In the genomic region with DNA sequence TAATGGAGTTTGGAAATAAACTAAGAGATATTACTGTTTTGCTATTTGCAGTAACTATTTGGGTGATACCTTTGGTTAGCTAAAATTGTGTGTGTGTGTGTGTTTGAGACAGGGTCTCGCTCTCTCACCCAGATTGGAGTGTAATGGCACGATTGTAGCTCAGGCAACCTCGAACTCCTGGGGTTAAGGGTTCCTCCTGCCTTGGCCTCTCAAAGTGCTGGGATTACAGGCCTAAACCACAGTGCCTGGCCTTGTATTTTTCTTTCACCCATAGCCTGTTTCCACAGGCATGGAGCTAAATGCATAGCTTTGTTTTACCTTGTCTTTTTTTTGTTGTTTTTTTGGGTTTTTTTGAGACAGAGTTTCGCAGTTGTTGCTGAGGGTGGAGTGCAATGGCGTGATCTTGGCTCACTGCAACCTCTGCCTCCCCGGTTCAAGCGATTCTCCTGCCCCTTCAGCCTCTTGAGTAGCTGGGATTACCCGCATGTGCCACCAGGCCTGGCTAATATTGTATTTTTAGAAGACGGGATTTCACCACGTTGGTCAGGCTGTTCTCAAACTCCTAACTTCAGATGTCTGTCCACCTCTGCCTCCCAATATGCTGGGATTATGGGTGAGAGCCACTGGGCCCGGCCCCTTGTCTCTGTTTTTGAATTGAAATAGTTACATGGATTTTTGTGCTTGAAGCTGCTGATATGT, we compare ENCODE assay signal across 2 cellular contexts.
TF ChIP-seq lines count a peak whose summit lies in the region.

No MANE protein-coding gene starts in this region.

TF ChIP-seq in GM12878, 131 proteins besides CTCF, POLR2A, EP300 and RAD21 (continues in another document):
- no peak for TF ChIP-seq ZNF24 (IDR thresholded peaks at IDR 0.05)
- TF ChIP-seq EZH2 (IDR thresholded peaks at IDR 0.05; ENCODE audit: borderline replicate concordance, control insufficient read depth, low read depth, low read length) = no peak
- TF ChIP-seq STAT3 (IDR thresholded peaks at IDR 0.05; ENCODE audit: low read depth, low read length) = no peak
- TF ChIP-seq, protein P1, sequence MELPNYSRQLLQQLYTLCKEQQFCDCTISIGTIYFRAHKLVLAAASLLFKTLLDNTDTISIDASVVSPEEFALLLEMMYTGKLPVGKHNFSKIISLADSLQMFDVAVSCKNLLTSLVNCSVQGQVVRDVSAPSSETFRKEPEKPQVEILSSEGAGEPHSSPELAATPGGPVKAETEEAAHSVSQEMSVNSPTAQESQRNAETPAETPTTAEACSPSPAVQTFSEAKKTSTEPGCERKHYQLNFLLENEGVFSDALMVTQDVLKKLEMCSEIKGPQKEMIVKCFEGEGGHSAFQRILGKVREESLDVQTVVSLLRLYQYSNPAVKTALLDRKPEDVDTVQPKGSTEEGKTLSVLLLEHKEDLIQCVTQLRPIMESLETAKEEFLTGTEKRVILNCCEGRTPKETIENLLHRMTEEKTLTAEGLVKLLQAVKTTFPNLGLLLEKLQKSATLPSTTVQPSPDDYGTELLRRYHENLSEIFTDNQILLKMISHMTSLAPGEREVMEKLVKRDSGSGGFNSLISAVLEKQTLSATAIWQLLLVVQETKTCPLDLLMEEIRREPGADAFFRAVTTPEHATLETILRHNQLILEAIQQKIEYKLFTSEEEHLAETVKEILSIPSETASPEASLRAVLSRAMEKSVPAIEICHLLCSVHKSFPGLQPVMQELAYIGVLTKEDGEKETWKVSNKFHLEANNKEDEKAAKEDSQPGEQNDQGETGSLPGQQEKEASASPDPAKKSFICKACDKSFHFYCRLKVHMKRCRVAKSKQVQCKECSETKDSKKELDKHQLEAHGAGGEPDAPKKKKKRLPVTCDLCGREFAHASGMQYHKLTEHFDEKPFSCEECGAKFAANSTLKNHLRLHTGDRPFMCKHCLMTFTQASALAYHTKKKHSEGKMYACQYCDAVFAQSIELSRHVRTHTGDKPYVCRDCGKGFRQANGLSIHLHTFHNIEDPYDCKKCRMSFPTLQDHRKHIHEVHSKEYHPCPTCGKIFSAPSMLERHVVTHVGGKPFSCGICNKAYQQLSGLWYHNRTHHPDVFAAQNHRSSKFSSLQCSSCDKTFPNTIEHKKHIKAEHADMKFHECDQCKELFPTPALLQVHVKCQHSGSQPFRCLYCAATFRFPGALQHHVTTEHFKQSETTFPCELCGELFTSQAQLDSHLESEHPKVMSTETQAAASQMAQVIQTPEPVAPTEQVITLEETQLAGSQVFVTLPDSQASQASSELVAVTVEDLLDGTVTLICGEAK (IDR thresholded peaks at IDR 0.05; ENCODE audit: borderline replicate concordance) = no peak
- TF ChIP-seq, protein P2, sequence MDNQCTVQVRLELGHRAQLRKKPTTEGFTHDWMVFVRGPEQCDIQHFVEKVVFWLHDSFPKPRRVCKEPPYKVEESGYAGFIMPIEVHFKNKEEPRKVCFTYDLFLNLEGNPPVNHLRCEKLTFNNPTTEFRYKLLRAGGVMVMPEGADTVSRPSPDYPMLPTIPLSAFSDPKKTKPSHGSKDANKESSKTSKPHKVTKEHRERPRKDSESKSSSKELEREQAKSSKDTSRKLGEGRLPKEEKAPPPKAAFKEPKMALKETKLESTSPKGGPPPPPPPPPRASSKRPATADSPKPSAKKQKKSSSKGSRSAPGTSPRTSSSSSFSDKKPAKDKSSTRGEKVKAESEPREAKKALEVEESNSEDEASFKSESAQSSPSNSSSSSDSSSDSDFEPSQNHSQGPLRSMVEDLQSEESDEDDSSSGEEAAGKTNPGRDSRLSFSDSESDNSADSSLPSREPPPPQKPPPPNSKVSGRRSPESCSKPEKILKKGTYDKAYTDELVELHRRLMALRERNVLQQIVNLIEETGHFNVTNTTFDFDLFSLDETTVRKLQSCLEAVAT (IDR thresholded peaks at IDR 0.05) = no peak
- no peak for TF ChIP-seq TCF12 (IDR thresholded peaks at IDR 0.05; ENCODE audit: low read depth, low read length)
- TF ChIP-seq, protein P3, sequence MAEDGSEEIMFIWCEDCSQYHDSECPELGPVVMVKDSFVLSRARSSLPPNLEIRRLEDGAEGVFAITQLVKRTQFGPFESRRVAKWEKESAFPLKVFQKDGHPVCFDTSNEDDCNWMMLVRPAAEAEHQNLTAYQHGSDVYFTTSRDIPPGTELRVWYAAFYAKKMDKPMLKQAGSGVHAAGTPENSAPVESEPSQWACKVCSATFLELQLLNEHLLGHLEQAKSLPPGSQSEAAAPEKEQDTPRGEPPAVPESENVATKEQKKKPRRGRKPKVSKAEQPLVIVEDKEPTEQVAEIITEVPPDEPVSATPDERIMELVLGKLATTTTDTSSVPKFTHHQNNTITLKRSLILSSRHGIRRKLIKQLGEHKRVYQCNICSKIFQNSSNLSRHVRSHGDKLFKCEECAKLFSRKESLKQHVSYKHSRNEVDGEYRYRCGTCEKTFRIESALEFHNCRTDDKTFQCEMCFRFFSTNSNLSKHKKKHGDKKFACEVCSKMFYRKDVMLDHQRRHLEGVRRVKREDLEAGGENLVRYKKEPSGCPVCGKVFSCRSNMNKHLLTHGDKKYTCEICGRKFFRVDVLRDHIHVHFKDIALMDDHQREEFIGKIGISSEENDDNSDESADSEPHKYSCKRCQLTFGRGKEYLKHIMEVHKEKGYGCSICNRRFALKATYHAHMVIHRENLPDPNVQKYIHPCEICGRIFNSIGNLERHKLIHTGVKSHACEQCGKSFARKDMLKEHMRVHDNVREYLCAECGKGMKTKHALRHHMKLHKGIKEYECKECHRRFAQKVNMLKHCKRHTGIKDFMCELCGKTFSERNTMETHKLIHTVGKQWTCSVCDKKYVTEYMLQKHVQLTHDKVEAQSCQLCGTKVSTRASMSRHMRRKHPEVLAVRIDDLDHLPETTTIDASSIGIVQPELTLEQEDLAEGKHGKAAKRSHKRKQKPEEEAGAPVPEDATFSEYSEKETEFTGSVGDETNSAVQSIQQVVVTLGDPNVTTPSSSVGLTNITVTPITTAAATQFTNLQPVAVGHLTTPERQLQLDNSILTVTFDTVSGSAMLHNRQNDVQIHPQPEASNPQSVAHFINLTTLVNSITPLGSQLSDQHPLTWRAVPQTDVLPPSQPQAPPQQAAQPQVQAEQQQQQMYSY (CRISPR knock-in tag; IDR thresholded peaks at IDR 0.05) = no peak
- TF ChIP-seq ZSCAN29 (IDR thresholded peaks at IDR 0.05) = no peak
- TF ChIP-seq, protein P4, sequence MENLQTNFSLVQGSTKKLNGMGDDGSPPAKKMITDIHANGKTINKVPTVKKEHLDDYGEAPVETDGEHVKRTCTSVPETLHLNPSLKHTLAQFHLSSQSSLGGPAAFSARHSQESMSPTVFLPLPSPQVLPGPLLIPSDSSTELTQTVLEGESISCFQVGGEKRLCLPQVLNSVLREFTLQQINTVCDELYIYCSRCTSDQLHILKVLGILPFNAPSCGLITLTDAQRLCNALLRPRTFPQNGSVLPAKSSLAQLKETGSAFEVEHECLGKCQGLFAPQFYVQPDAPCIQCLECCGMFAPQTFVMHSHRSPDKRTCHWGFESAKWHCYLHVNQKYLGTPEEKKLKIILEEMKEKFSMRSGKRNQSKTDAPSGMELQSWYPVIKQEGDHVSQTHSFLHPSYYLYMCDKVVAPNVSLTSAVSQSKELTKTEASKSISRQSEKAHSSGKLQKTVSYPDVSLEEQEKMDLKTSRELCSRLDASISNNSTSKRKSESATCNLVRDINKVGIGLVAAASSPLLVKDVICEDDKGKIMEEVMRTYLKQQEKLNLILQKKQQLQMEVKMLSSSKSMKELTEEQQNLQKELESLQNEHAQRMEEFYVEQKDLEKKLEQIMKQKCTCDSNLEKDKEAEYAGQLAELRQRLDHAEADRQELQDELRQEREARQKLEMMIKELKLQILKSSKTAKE (IDR thresholded peaks at IDR 0.05; ENCODE audit: low read depth, poor library complexity, severe bottlenecking) = no peak
- TF ChIP-seq RELA (IDR thresholded peaks at IDR 0.05; ENCODE audit: borderline replicate concordance, partially characterized antibody) = no peak
- TF ChIP-seq SUPT20H (IDR thresholded peaks at IDR 0.05; ENCODE audit: borderline replicate concordance, control insufficient read depth, low read depth, low read length) = no peak
- TF ChIP-seq FOS (IDR thresholded peaks at IDR 0.05; ENCODE audit: borderline replicate concordance, extremely low read depth, insufficient read length) = no peak
- no peak for TF ChIP-seq ZNF217 (IDR thresholded peaks at IDR 0.05)

TF ChIP-seq in HepG2, 621 proteins besides CTCF, POLR2A, EP300 and RAD21:
- TF ChIP-seq NCOA2 (CRISPR knock-in tag; IDR thresholded peaks at IDR 0.05) (no peak), ZFX (CRISPR knock-in tag; IDR thresholded peaks at IDR 0.05; ENCODE audit: low read depth) (peak; percentile 20; the same call in 1 of the 2 replicates), XBP1 (CRISPR knock-in tag; IDR thresholded peaks at IDR 0.05) (no peak), BHLHE40 (IDR thresholded peaks at IDR 0.05; ENCODE audit: low read length) (no peak), ZNF850 (CRISPR knock-in tag; conservative IDR thresholded peaks at IDR 0.05) (no peak), SAP130 (CRISPR knock-in tag; IDR thresholded peaks at IDR 0.05; ENCODE audit: low read depth) (0 out of 2 replicates have a peak, but pooled peaks have one; percentile 5), NPAS2 (CRISPR knock-in tag; IDR thresholded peaks at IDR 0.05; ENCODE audit: borderline replicate concordance) (no peak)
- TF ChIP-seq, protein P5, sequence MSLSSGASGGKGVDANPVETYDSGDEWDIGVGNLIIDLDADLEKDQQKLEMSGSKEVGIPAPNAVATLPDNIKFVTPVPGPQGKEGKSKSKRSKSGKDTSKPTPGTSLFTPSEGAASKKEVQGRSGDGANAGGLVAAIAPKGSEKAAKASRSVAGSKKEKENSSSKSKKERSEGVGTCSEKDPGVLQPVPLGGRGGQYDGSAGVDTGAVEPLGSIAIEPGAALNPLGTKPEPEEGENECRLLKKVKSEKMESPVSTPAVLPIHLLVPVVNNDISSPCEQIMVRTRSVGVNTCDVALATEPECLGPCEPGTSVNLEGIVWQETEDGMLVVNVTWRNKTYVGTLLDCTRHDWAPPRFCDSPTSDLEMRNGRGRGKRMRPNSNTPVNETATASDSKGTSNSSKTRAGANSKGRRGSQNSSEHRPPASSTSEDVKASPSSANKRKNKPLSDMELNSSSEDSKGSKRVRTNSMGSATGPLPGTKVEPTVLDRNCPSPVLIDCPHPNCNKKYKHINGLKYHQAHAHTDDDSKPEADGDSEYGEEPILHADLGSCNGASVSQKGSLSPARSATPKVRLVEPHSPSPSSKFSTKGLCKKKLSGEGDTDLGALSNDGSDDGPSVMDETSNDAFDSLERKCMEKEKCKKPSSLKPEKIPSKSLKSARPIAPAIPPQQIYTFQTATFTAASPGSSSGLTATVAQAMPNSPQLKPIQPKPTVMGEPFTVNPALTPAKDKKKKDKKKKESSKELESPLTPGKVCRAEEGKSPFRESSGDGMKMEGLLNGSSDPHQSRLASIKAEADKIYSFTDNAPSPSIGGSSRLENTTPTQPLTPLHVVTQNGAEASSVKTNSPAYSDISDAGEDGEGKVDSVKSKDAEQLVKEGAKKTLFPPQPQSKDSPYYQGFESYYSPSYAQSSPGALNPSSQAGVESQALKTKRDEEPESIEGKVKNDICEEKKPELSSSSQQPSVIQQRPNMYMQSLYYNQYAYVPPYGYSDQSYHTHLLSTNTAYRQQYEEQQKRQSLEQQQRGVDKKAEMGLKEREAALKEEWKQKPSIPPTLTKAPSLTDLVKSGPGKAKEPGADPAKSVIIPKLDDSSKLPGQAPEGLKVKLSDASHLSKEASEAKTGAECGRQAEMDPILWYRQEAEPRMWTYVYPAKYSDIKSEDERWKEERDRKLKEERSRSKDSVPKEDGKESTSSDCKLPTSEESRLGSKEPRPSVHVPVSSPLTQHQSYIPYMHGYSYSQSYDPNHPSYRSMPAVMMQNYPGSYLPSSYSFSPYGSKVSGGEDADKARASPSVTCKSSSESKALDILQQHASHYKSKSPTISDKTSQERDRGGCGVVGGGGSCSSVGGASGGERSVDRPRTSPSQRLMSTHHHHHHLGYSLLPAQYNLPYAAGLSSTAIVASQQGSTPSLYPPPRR (CRISPR knock-in tag; IDR thresholded peaks at IDR 0.05; ENCODE audit: borderline replicate concordance) = peak; percentile 26; the same call in 1 of the 2 replicates
- TF ChIP-seq, protein P6, sequence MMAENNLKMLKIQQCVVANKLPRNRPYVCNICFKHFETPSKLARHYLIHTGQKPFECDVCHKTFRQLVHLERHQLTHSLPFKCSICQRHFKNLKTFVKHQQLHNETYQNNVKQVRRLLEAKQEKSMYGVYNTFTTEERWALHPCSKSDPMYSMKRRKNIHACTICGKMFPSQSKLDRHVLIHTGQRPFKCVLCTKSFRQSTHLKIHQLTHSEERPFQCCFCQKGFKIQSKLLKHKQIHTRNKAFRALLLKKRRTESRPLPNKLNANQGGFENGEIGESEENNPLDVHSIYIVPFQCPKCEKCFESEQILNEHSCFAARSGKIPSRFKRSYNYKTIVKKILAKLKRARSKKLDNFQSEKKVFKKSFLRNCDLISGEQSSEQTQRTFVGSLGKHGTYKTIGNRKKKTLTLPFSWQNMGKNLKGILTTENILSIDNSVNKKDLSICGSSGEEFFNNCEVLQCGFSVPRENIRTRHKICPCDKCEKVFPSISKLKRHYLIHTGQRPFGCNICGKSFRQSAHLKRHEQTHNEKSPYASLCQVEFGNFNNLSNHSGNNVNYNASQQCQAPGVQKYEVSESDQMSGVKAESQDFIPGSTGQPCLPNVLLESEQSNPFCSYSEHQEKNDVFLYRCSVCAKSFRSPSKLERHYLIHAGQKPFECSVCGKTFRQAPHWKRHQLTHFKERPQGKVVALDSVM (CRISPR knock-in tag; IDR thresholded peaks at IDR 0.05) = peak; percentile 50; the same call in 1 of the 2 replicates
- TF ChIP-seq, protein P7, sequence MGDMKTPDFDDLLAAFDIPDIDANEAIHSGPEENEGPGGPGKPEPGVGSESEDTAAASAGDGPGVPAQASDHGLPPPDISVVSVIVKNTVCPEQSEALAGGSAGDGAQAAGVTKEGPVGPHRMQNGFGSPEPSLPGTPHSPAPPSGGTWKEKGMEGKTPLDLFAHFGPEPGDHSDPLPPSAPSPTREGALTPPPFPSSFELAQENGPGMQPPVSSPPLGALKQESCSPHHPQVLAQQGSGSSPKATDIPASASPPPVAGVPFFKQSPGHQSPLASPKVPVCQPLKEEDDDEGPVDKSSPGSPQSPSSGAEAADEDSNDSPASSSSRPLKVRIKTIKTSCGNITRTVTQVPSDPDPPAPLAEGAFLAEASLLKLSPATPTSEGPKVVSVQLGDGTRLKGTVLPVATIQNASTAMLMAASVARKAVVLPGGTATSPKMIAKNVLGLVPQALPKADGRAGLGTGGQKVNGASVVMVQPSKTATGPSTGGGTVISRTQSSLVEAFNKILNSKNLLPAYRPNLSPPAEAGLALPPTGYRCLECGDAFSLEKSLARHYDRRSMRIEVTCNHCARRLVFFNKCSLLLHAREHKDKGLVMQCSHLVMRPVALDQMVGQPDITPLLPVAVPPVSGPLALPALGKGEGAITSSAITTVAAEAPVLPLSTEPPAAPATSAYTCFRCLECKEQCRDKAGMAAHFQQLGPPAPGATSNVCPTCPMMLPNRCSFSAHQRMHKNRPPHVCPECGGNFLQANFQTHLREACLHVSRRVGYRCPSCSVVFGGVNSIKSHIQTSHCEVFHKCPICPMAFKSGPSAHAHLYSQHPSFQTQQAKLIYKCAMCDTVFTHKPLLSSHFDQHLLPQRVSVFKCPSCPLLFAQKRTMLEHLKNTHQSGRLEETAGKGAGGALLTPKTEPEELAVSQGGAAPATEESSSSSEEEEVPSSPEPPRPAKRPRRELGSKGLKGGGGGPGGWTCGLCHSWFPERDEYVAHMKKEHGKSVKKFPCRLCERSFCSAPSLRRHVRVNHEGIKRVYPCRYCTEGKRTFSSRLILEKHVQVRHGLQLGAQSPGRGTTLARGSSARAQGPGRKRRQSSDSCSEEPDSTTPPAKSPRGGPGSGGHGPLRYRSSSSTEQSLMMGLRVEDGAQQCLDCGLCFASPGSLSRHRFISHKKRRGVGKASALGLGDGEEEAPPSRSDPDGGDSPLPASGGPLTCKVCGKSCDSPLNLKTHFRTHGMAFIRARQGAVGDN (CRISPR knock-in tag; IDR thresholded peaks at IDR 0.05) = 0 out of 2 replicates have a peak, but pooled peaks have one; percentile 11
